ENCODE assay signal across 15 cellular contexts in genomic region chr2:83069724-83070123, GRCh38.
DNase-seq lines count a peak whose midpoint lies in the region; ATAC-seq, FAIRE-seq and TF ChIP-seq lines count a peak whose summit lies in the region.
"Had no signal": no experiment of that assay in that cellular context is flagged by ENCODE, and none has a peak within 500 bp of the region (broad histone marks: within the 10 kb centered on the region; RNA-seq: fewer than 3 reads in every experiment).

No MANE protein-coding gene starts in this region.

- no peaks in the 10 kb centered on the region for H3K9me3 ChIP-seq in small intestine (ENCODE audit: control insufficient read depth, low read depth)
- H3K9me3 ChIP-seq: ascending aorta, transverse colon had no signal

- DNase-seq in NCI-H748 (lab: John Stamatoyannopoulos, UW; ENCODE audit: unreplicated experiment) (peak; percentile 8), NCI-H748 treated with DMSO at 0.1 percent for 48 hours (lab: John Stamatoyannopoulos, UW) (no peak), RCC 7860 (ENCODE audit: low spot score) (peak; percentile 36), cardiac fibroblast (ENCODE audit: low read depth in 2 of 2) (peak; percentile 59 to 81), small intestine (peak; percentile 14), posterior vena cava (ENCODE audit: low spot score) (no peak), NCI-H2171 treated with DMSO at 0.1 percent for 48 hours (lab: John Stamatoyannopoulos, UW) (no peak)
- DNase-seq: effector CD8-positive, alpha-beta T cell; NCI-H187 treated with DMSO at 0.1 percent for 48 hours; stimulated activated CD8-positive, alpha-beta memory T cell treated with anti-CD3 and anti-CD28 coated beads, Interleukin-4, amount 100 ng/mL, for 48 hours; T-helper 1 cell; transverse colon had no signal

- no peak overlapping the region for H3K27ac ChIP-seq in small intestine (ENCODE audit: low read depth in 1 of 2, low read length in 1 of 2)
- H3K27ac ChIP-seq: ascending aorta, transverse colon had no signal

- FAIRE-seq in RCC 7860 (lab: Jason Lieb, UNC) = peak; percentile 85
- no peak for FAIRE-seq in small intestine (lab: Jason Lieb, UNC)
- FAIRE-seq: keratinocyte had no signal

- intact Hi-C loops in posterior vena cava (cut with DNase I) = no loop called here

- no peaks in the 10 kb centered on the region for H3K36me3 ChIP-seq in small intestine (ENCODE audit: control insufficient read depth in 2 of 2, insufficient read depth in 2 of 2, low read length in 2 of 2)
- H3K36me3 ChIP-seq: ascending aorta, transverse colon had no signal

- H3K27me3 ChIP-seq in small intestine (ENCODE audit: control insufficient read depth in 2 of 2, insufficient read depth in 2 of 2, low read length in 2 of 2) = no peaks in the 10 kb centered on the region
- H3K27me3 ChIP-seq: ascending aorta, transverse colon had no signal

- H3K4me3 ChIP-seq in cardiac fibroblast (replicated peaks in 1 of 2; ENCODE audit: low read depth in 2 of 2, low read length in 2 of 2) (no peak overlapping the region), small intestine (ENCODE audit: low read depth in 1 of 2, low read length in 2 of 2) (no peak overlapping the region)
- H3K4me3 ChIP-seq: ascending aorta, transverse colon had no signal

- no peak for TF ChIP-seq CTCF in cardiac fibroblast (IDR thresholded peaks at IDR 0.05; ENCODE audit: low read depth, low read length)

- no peak for ATAC-seq in GM18868 (IDR thresholded peaks at IDR 0.05; ENCODE audit: unreplicated experiment)

- H3K4me1 ChIP-seq in small intestine (ENCODE audit: control insufficient read depth in 2 of 2, insufficient read depth in 1 of 2, low read depth in 1 of 2, low read length in 1 of 2) = peaks cover 0 to 2% of the 10 kb centered on the region in 2 donors
- H3K4me1 ChIP-seq: ascending aorta had no signal

Comparison
In these comparisons a context has a peak if more than half of its experiments do, and no peak if none do; other contexts are left out.
1. DNase-seq: peak in NCI-H748 (single experiment), RCC 7860 (single experiment), cardiac fibroblast (2 of 2) and small intestine (single experiment); none in NCI-H748 treated with DMSO at 0.1 percent for 48 hours (single experiment), posterior vena cava (single experiment) and NCI-H2171 treated with DMSO at 0.1 percent for 48 hours (single experiment).